27 cellular contexts compared by ENCODE assay signal in the genomic region with DNA sequence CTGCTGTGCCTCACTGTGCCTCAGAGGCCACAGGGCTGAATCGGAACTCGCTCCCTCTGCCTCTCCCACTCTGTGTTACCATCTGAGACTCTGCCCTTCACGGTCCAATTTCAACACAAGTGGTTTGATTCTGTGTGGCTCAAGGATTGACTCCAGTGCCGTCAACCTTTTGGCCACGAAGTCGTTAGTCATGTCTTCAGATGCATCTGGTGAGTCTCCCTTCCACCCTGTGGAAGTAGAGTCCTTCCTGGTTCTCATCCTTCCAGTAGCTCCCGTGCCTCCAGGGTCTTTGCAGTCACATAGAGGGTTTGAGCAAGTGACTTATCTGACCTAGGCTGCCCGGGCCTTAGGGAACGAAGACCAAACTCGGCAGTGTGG.
"Had no signal": no experiment of that assay in that cellular context is flagged by ENCODE, and none has a peak within 500 bp of the region (broad histone marks: within the 10 kb centered on the region; RNA-seq: fewer than 3 reads in every experiment).

No MANE protein-coding gene starts in this region.

- H3K4me1 Mint-ChIP-seq: activated naive CD4-positive, alpha-beta T cell treated with anti-CD3 and anti-CD28 coated beads, Interleukin-2, amount 50 U/mL, for 24 hours; activated T-helper 17 cell treated with anti-CD3 and anti-CD28 coated beads, Interleukin-2, amount 50 U/mL, for 72 hours; stimulated activated memory B cell treated with anti-CD40 and anti-IgM and Interleukin-4, amounts not matched to agents 10 μg/mL and 1 μg/mL and 100 μg/mL, for 72 hours had no signal

- DNase-seq: activated CD4-positive, alpha-beta T cell treated with anti-CD3 and anti-CD28 coated beads for 48 hours; activated gamma-delta T cell treated with Interleukin-2 at 50 U/mL for 16 hours; adrenal gland; cerebellar nuclear complex; colonic mucosa; effector CD8-positive, alpha-beta T cell; mesendoderm; ovary; retina; sigmoid colon; small intestine; stimulated activated CD4-positive, alpha-beta T cell treated with anti-CD3 and anti-CD28 coated beads, Interleukin-4, amount 100 ng/mL, for 24 hours; stimulated activated naive CD8-positive, alpha-beta T cell treated with anti-CD3 and anti-CD28 coated beads, Interleukin-15, amount 100 ng/mL, for 72 hours; substantia nigra; uterus had no signal

- H3K9me3 ChIP-seq: adrenal gland, ascending aorta, colonic mucosa, left lung, mucosa of descending colon, neutrophil, ovary, sigmoid colon, uterus had no signal

- H3K9me3 Mint-ChIP-seq: activated naive CD4-positive, alpha-beta T cell treated with anti-CD3 and anti-CD28 coated beads, Interleukin-2, amount 50 U/mL, for 24 hours; activated T-helper 17 cell treated with anti-CD3 and anti-CD28 coated beads, Interleukin-2, amount 50 U/mL, for 72 hours; natural killer cell treated with Interleukin-12 subunit alpha and Interleukin-12 subunit beta and Interleukin-15 and Interleukin-18, amount 100 ng/mL, for 72 hours; stimulated activated memory B cell treated with anti-CD40 and anti-IgM and Interleukin-4, amounts not matched to agents 10 μg/mL and 1 μg/mL and 100 μg/mL, for 72 hours; stimulated activated naive CD8-positive, alpha-beta T cell treated with anti-CD3 and anti-CD28 coated beads, Interleukin-15, amount 100 ng/mL, for 72 hours; type B pancreatic cell had no signal

- H3K27me3 ChIP-seq: adrenal gland, ascending aorta, cardiac muscle cell, colonic mucosa, left lung, neutrophil, ovary, uterus had no signal

- H3K4me1 ChIP-seq: adrenal gland, ascending aorta, colonic mucosa, uterus had no signal

- H3K27me3 Mint-ChIP-seq: activated naive CD4-positive, alpha-beta T cell treated with anti-CD3 and anti-CD28 coated beads, Interleukin-2, amount 50 U/mL, for 24 hours; activated T-helper 17 cell treated with anti-CD3 and anti-CD28 coated beads, Interleukin-2, amount 50 U/mL, for 72 hours; natural killer cell treated with Interleukin-12 subunit alpha and Interleukin-12 subunit beta and Interleukin-15 and Interleukin-18, amount 100 ng/mL, for 72 hours; progenitor cell of endocrine pancreas; stimulated activated memory B cell treated with anti-CD40 and anti-IgM and Interleukin-4, amounts not matched to agents 10 μg/mL and 1 μg/mL and 100 μg/mL, for 72 hours; stimulated activated naive CD8-positive, alpha-beta T cell treated with anti-CD3 and anti-CD28 coated beads, Interleukin-15, amount 100 ng/mL, for 72 hours; type B pancreatic cell had no signal

- H3K36me3 Mint-ChIP-seq: natural killer cell treated with Interleukin-12 subunit alpha and Interleukin-12 subunit beta and Interleukin-15 and Interleukin-18, amount 100 ng/mL, for 72 hours had no signal

- H3K27ac ChIP-seq: adrenal gland, ascending aorta, cardiac muscle cell, colonic mucosa, left lung, neutrophil, ovary, sigmoid colon, uterus had no signal

- H3K4me3 Mint-ChIP-seq: activated naive CD4-positive, alpha-beta T cell treated with anti-CD3 and anti-CD28 coated beads, Interleukin-2, amount 50 U/mL, for 24 hours; activated T-helper 17 cell treated with anti-CD3 and anti-CD28 coated beads, Interleukin-2, amount 50 U/mL, for 72 hours; brain; natural killer cell treated with Interleukin-12 subunit alpha and Interleukin-12 subunit beta and Interleukin-15 and Interleukin-18, amount 100 ng/mL, for 72 hours; stimulated activated memory B cell treated with anti-CD40 and anti-IgM and Interleukin-4, amounts not matched to agents 10 μg/mL and 1 μg/mL and 100 μg/mL, for 72 hours; stimulated activated naive CD8-positive, alpha-beta T cell treated with anti-CD3 and anti-CD28 coated beads, Interleukin-15, amount 100 ng/mL, for 72 hours; type B pancreatic cell had no signal

- H3K27ac Mint-ChIP-seq: activated naive CD4-positive, alpha-beta T cell treated with anti-CD3 and anti-CD28 coated beads, Interleukin-2, amount 50 U/mL, for 24 hours; activated T-helper 17 cell treated with anti-CD3 and anti-CD28 coated beads, Interleukin-2, amount 50 U/mL, for 72 hours; natural killer cell treated with Interleukin-12 subunit alpha and Interleukin-12 subunit beta and Interleukin-15 and Interleukin-18, amount 100 ng/mL, for 72 hours; progenitor cell of endocrine pancreas; stimulated activated memory B cell treated with anti-CD40 and anti-IgM and Interleukin-4, amounts not matched to agents 10 μg/mL and 1 μg/mL and 100 μg/mL, for 72 hours; type B pancreatic cell had no signal
